Comparison of ENCODE assay signal across 13 cellular contexts in the genomic region with DNA sequence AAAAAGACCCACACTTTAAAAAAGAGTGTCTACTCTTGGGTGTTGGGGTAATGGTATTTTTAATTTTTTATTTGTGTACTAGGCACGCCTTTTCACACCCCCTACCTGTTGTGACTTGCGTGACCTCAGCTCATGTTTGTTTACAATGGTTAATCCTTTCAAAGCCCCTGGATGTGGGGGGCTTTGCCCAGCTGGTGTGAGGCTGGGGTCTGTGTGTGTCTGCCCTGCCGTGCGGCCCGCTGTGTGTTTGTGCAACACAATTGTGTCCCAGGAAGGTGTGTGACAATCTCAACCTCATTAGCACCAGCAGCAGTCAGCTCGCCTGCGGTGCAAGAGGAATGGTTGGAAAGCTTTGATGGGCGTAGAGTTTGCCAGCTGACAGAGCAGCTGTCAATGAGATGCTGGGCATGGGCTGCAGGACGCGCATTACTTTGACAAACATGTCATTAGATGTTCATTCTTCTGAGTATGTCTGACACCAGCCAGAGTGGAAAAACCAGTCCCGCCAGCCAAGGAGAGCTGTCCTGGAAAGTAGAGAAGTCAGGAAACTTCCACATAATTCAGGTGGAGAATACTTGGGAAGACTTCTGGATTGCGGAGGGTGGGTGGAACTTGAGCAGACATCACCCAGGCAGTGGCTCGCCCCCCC. TPM values are rescaled to one million over a fixed set of nuclear protein-coding genes. Genes with fewer than 3 reads are reported as not detected.
A peak's percentile ranks its signal among the peaks of the same experiment; 100 is the strongest.
DNase-seq lines count a peak whose midpoint lies in the region; ATAC-seq, FAIRE-seq and TF ChIP-seq lines count a peak whose summit lies in the region.
"Had no signal": no experiment of that assay in that cellular context is flagged by ENCODE, and none has a peak within 500 bp of the region (broad histone marks: within the 10 kb centered on the region; RNA-seq: fewer than 3 reads in every experiment).

No MANE protein-coding gene starts in this region.

- peak; percentile 21 for DNase-seq in activated CD8-positive, alpha-beta memory T cell treated with anti-CD3 and anti-CD28 coated beads, Interleukin-2, amount 10 ng/mL, durations not matched to agents 7 days and 5 days
- DNase-seq in activated CD8-positive, alpha-beta memory T cell treated with anti-CD3 and anti-CD28 coated beads for 24 hours, result no peak
- DNase-seq in Panc1 (ENCODE audit: low read depth, low spot score) (no peak), keratinocyte (ENCODE audit: low read depth, low spot score) (no peak), type B pancreatic cell (ENCODE audit: extremely low spot score, unreplicated experiment) (no peak), NCI-H146 (lab: John Stamatoyannopoulos, UW) (no peak), NCI-H187 (lab: John Stamatoyannopoulos, UW) (no peak)
- DNase-seq: amygdala, GDM1, heart left ventricle, kidney, NCI-H1092 had no signal

- dilution Hi-C loops in keratinocyte (cut with MboI; ENCODE audit: extremely low pct_ligation_motif_present, low sequenced_read_pairs), result no loop called here

- no peaks in the 10 kb centered on the region for H3K9me3 Mint-ChIP-seq in activated CD8-positive, alpha-beta memory T cell treated with anti-CD3 and anti-CD28 coated beads, Interleukin-2, amount 10 ng/mL, durations not matched to agents 7 days and 5 days (ENCODE audit: low read depth)
- peaks cover 6% of the 10 kb centered on the region for H3K9me3 Mint-ChIP-seq in type B pancreatic cell

- H3K27me3 Mint-ChIP-seq in activated CD8-positive, alpha-beta memory T cell treated with anti-CD3 and anti-CD28 coated beads, Interleukin-2, amount 10 ng/mL, durations not matched to agents 7 days and 5 days, result peaks cover 10% of the 10 kb centered on the region
- peaks cover 25% of the 10 kb centered on the region for H3K27me3 Mint-ChIP-seq in type B pancreatic cell

- H3K4me1 Mint-ChIP-seq in activated CD8-positive, alpha-beta memory T cell treated with anti-CD3 and anti-CD28 coated beads, Interleukin-2, amount 10 ng/mL, durations not matched to agents 7 days and 5 days, result no peaks in the 10 kb centered on the region
- H3K4me1 Mint-ChIP-seq in type B pancreatic cell (ENCODE audit: unreplicated experiment), result peaks cover 18% of the 10 kb centered on the region

- H3K27ac ChIP-seq in Panc1 (ENCODE audit: low read length), result peak overlapping the region; percentile 87
- H3K27ac ChIP-seq in keratinocyte (ENCODE audit: control insufficient read depth, insufficient read depth, low read length), result peak overlapping the region; percentile 2
- H3K27ac ChIP-seq: heart left ventricle had no signal

- H3K4me3 ChIP-seq in Panc1 (ENCODE audit: low read depth in 2 of 2, low read length in 2 of 2) (no peak overlapping the region), keratinocyte (ENCODE audit: control insufficient read depth in 2 of 3, extremely low read depth in 1 of 3, insufficient read depth in 2 of 3, low read depth in 1 of 3, low read length in 3 of 3) (peak overlapping the region in 1 of 3 experiments; percentile 2)
- H3K4me3 ChIP-seq: heart left ventricle had no signal

- intact Hi-C loops in Panc1 (cut with micrococcal nuclease; ENCODE audit: unreplicated experiment), result no loop called here

- POLR2A ChIA-PET in Panc1 (lab: Charles Lee), result interaction anchor here (1.1 kb wide), 1 partner anchor 31 kb away, joined by 3 read pairs; no protein-coding TSS in a partner anchor

- peak; percentile 81 for FAIRE-seq in keratinocyte (lab: Jason Lieb, UNC)
- FAIRE-seq: kidney had no signal

- CTCF ChIA-PET in activated CD8-positive, alpha-beta memory T cell treated with anti-CD3 and anti-CD28 coated beads, Interleukin-2, amount 10 ng/mL, durations not matched to agents 7 days and 5 days (lab: Charles Lee), result interaction anchor here (1.2 to 3.3 kb wide), 2 partner anchors 11 to 80 kb away, joined by 4 to 13 read pairs; no protein-coding TSS in a partner anchor
- CTCF ChIA-PET in Panc1 (lab: Charles Lee), result no interaction called here

- peaks cover 3% of the 10 kb centered on the region for H4K20me1 ChIP-seq in keratinocyte (ENCODE audit: control insufficient read depth, extremely low read depth, insufficient read depth, low read length)

- TF ChIP-seq CTCF in Panc1 (IDR thresholded peaks at IDR 0.05) (no peak), keratinocyte (optimal IDR thresholded peaks at IDR 0.05 in 1 of 3, IDR thresholded peaks at IDR 0.05 in 1 of 3, conservative IDR thresholded peaks at IDR 0.05 in 1 of 3; ENCODE audit: extremely low read depth in 1 of 3, insufficient read depth in 2 of 3, low read length in 3 of 3) (no peak), type B pancreatic cell (conservative IDR thresholded peaks at IDR 0.05) (no peak)

- peak overlapping the region; percentile 74 for H3K4me2 ChIP-seq in keratinocyte (ENCODE audit: control insufficient read depth, extremely low read depth, insufficient read depth, low read depth, low read length)

- H2AFZ ChIP-seq in keratinocyte (ENCODE audit: control insufficient read depth, low read length), result no peak overlapping the region

- in situ Hi-C loops in Panc1 (cut with HindIII; ENCODE audit: low pct_unique_long_range_greater_than_20kb, low sequenced_read_pairs), result no loop called here

- no peaks in the 10 kb centered on the region for H3K36me3 Mint-ChIP-seq in activated CD8-positive, alpha-beta memory T cell treated with anti-CD3 and anti-CD28 coated beads, Interleukin-2, amount 10 ng/mL, durations not matched to agents 7 days and 5 days
- no peaks in the 10 kb centered on the region for H3K36me3 Mint-ChIP-seq in type B pancreatic cell

- ATAC-seq in activated CD8-positive, alpha-beta memory T cell treated with anti-CD3 and anti-CD28 coated beads, Interleukin-2, amount 10 ng/mL, durations not matched to agents 7 days and 5 days, result no peak
- ATAC-seq in Panc1 (no peak), GM21717 (IDR thresholded peaks at IDR 0.05; ENCODE audit: unreplicated experiment) (no peak)
- ATAC-seq: heart left ventricle had no signal

- H3K4me1 ChIP-seq in Panc1 (ENCODE audit: control insufficient read depth, insufficient read depth, low read length) (peaks cover 49% of the 10 kb centered on the region), keratinocyte (ENCODE audit: control insufficient read depth, extremely low read depth, insufficient read depth, low read length) (peaks cover 23% of the 10 kb centered on the region)

- no peaks in the 10 kb centered on the region for H3K27me3 ChIP-seq in Panc1 (ENCODE audit: control insufficient read depth, insufficient read depth, low read length)
- H3K27me3 ChIP-seq in keratinocyte (ENCODE audit: control insufficient read depth, extremely low read depth, insufficient read depth, low read length), result no peaks in the 10 kb centered on the region
- H3K27me3 ChIP-seq: heart left ventricle had no signal

- H3K27ac Mint-ChIP-seq in activated CD8-positive, alpha-beta memory T cell treated with anti-CD3 and anti-CD28 coated beads, Interleukin-2, amount 10 ng/mL, durations not matched to agents 7 days and 5 days, result no peak overlapping the region
- H3K27ac Mint-ChIP-seq in type B pancreatic cell, result peak overlapping the region; percentile 82

- no peaks in the 10 kb centered on the region for H3K9me3 ChIP-seq in Panc1 (ENCODE audit: control insufficient read depth, insufficient read depth, low read depth, low read length)
- no peaks in the 10 kb centered on the region for H3K9me3 ChIP-seq in keratinocyte (ENCODE audit: control insufficient read depth, low read depth, low read length)
- H3K9me3 ChIP-seq: heart left ventricle had no signal

- H3K36me3 ChIP-seq in Panc1 (ENCODE audit: control insufficient read depth, insufficient read depth, low read length) (peaks cover 28% of the 10 kb centered on the region), keratinocyte (ENCODE audit: control insufficient read depth in 2 of 2, extremely low read depth in 1 of 2, insufficient read depth in 2 of 2, low read length in 2 of 2) (peaks cover 8 to 15% of the 10 kb centered on the region in 2 experiments)

- no peaks in the 10 kb centered on the region for H3K79me2 ChIP-seq in keratinocyte (ENCODE audit: control insufficient read depth, insufficient read depth, low read length)

- peaks cover 3% of the 10 kb centered on the region for H3K9me1 ChIP-seq in keratinocyte (ENCODE audit: control insufficient read depth, extremely low read depth, insufficient read depth, low read length)

- no peak overlapping the region for H3K4me3 Mint-ChIP-seq in activated CD8-positive, alpha-beta memory T cell treated with anti-CD3 and anti-CD28 coated beads, Interleukin-2, amount 10 ng/mL, durations not matched to agents 7 days and 5 days
- H3K4me3 Mint-ChIP-seq in type B pancreatic cell, result peak overlapping the region; percentile 71

- H3K9ac ChIP-seq in keratinocyte (ENCODE audit: control insufficient read depth, extremely low read depth, insufficient read depth, low read length), result no peak overlapping the region

- BruUV-seq in Panc1 (replicated peaks; lab: Mats Ljungman, UMichigan), result no TSS peak

RNA-seq across cellular contexts. Expression of gene LRRK1, which starts 9.6 kb away (rescaled TPM):
- total RNA-seq in activated CD8-positive, alpha-beta memory T cell treated with anti-CD3 and anti-CD28 coated beads, Interleukin-2, amount 10 ng/mL, durations not matched to agents 7 days and 5 days, result 1 to 10 TPM; 1.2 to 1.9 TPM
- total RNA-seq in Panc1 (2021; ENCODE audit: unreplicated experiment) (88.0 TPM), type B pancreatic cell (ENCODE audit: low replicate concordance) (2.0 and 4.1 TPM in 2 replicates)
- polyA plus RNA-seq in Panc1 (2012; ENCODE audit: insufficient read length), result 55.0 TPM
- 5.9 to 8.4 TPM (median 6.2 TPM) in 3 replicates for polyA plus RNA-seq in keratinocyte
- polyA plus RNA-seq in keratinocyte (2011; ENCODE audit: low read depth), result 2.5 TPM
- polyA plus RNA-seq in keratinocyte (2011; cell fraction: cytosol; rRNA removed), result 4.6 and 5.6 TPM in 2 replicates
- polyA plus RNA-seq in keratinocyte (2011; cell fraction: nucleus; rRNA removed), result 17.7 and 21.7 TPM in 2 replicates
- 4.5 and 10.2 TPM in 2 replicates for polyA plus RNA-seq in keratinocyte (2012; ENCODE audit: low replicate concordance)
- 8.6 to 22.4 TPM (median 12.6 TPM) in 3 replicates for polyA minus RNA-seq in keratinocyte
- 17.8 TPM for polyA minus RNA-seq in keratinocyte (2011; cell fraction: cytosol; rRNA and poly(A)+ RNA removed)
- 19.8 and 20.6 TPM in 2 replicates for polyA minus RNA-seq in keratinocyte (2011; cell fraction: nucleus; rRNA and poly(A)+ RNA removed)

RNA-seq across cellular contexts. Expression of gene ALDH1A3, which starts 49.1 kb away (rescaled TPM):
- total RNA-seq in activated CD8-positive, alpha-beta memory T cell treated with anti-CD3 and anti-CD28 coated beads, Interleukin-2, amount 10 ng/mL, durations not matched to agents 7 days and 5 days, result not detected
- total RNA-seq in Panc1 (2021; ENCODE audit: unreplicated experiment) (143 TPM), type B pancreatic cell (ENCODE audit: low replicate concordance) (13.0 and 14.4 TPM in 2 replicates)
- 320 TPM for polyA plus RNA-seq in Panc1 (2012; ENCODE audit: insufficient read length)
- polyA plus RNA-seq in keratinocyte, result 85.0 to 356 TPM (median 218 TPM) in 3 replicates
- polyA plus RNA-seq in keratinocyte (2011; ENCODE audit: low read depth), result 76.2 TPM
- polyA plus RNA-seq in keratinocyte (2011; cell fraction: cytosol; rRNA removed), result 182 and 321 TPM in 2 replicates
- 223 and 318 TPM in 2 replicates for polyA plus RNA-seq in keratinocyte (2011; cell fraction: nucleus; rRNA removed)
- polyA plus RNA-seq in keratinocyte (2012; ENCODE audit: low replicate concordance), result 115 and 381 TPM in 2 replicates
- polyA minus RNA-seq in keratinocyte, result 61.5 to 175 TPM (median 135 TPM) in 3 replicates
- 406 TPM for polyA minus RNA-seq in keratinocyte (2011; cell fraction: cytosol; rRNA and poly(A)+ RNA removed)
- polyA minus RNA-seq in keratinocyte (2011; cell fraction: nucleus; rRNA and poly(A)+ RNA removed), result 256 and 283 TPM in 2 replicates

Comparison
In these comparisons a context has a peak if more than half of its experiments do, and no peak if none do; other contexts are left out.
1. RNA of gene LRRK1, which starts 9.6 kb away (total RNA-seq): 88.0 TPM in Panc1 (single experiment); 2.0 to 4.1 TPM in type B pancreatic cell and 1.2 to 1.9 TPM in activated CD8-positive, alpha-beta memory T cell treated with anti-CD3 and anti-CD28 coated beads, Interleukin-2, amount 10 ng/mL, durations not matched to agents 7 days and 5 days; every median in the first group is over 10 times any median in the second.
2. RNA of gene ALDH1A3, which starts 49.1 kb away (total RNA-seq): 143 TPM in Panc1 (single experiment) and 13.0 to 14.4 TPM in type B pancreatic cell; not detected in activated CD8-positive, alpha-beta memory T cell treated with anti-CD3 and anti-CD28 coated beads, Interleukin-2, amount 10 ng/mL, durations not matched to agents 7 days and 5 days; every median in the first group is over 10 times any median in the second.